ENCODE assay signal across 1 cellular context in genomic region chr17:8757189-8757588, GRCh38.
TF ChIP-seq lines count a peak whose summit lies in the region.

No MANE protein-coding gene starts in this region.

TF ChIP-seq in WTC11, 78 proteins besides CTCF, POLR2A, EP300 and RAD21 (continued from another document):
- TF ChIP-seq, protein P1, sequence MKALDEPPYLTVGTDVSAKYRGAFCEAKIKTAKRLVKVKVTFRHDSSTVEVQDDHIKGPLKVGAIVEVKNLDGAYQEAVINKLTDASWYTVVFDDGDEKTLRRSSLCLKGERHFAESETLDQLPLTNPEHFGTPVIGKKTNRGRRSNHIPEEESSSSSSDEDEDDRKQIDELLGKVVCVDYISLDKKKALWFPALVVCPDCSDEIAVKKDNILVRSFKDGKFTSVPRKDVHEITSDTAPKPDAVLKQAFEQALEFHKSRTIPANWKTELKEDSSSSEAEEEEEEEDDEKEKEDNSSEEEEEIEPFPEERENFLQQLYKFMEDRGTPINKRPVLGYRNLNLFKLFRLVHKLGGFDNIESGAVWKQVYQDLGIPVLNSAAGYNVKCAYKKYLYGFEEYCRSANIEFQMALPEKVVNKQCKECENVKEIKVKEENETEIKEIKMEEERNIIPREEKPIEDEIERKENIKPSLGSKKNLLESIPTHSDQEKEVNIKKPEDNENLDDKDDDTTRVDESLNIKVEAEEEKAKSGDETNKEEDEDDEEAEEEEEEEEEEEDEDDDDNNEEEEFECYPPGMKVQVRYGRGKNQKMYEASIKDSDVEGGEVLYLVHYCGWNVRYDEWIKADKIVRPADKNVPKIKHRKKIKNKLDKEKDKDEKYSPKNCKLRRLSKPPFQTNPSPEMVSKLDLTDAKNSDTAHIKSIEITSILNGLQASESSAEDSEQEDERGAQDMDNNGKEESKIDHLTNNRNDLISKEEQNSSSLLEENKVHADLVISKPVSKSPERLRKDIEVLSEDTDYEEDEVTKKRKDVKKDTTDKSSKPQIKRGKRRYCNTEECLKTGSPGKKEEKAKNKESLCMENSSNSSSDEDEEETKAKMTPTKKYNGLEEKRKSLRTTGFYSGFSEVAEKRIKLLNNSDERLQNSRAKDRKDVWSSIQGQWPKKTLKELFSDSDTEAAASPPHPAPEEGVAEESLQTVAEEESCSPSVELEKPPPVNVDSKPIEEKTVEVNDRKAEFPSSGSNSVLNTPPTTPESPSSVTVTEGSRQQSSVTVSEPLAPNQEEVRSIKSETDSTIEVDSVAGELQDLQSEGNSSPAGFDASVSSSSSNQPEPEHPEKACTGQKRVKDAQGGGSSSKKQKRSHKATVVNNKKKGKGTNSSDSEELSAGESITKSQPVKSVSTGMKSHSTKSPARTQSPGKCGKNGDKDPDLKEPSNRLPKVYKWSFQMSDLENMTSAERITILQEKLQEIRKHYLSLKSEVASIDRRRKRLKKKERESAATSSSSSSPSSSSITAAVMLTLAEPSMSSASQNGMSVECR (CRISPR knock-in tag; IDR thresholded peaks at IDR 0.05; ENCODE audit: borderline replicate concordance) = no peak
- TF ChIP-seq SMAD4 (CRISPR knock-in tag; IDR thresholded peaks at IDR 0.05) (no peak), FOXK1 (CRISPR knock-in tag; IDR thresholded peaks at IDR 0.05) (no peak), ZNF263 (CRISPR knock-in tag; IDR thresholded peaks at IDR 0.05; ENCODE audit: low read depth) (no peak), HMGA2 (CRISPR knock-in tag; IDR thresholded peaks at IDR 0.05) (no peak), NFATC4 (CRISPR knock-in tag; IDR thresholded peaks at IDR 0.05) (no peak), JAZF1 (CRISPR knock-in tag; IDR thresholded peaks at IDR 0.05) (no peak), TEAD1 (CRISPR knock-in tag; IDR thresholded peaks at IDR 0.05) (no peak), ERG (CRISPR knock-in tag; IDR thresholded peaks at IDR 0.05) (no peak)
